13 cellular contexts compared by ENCODE assay signal in the genomic region with DNA sequence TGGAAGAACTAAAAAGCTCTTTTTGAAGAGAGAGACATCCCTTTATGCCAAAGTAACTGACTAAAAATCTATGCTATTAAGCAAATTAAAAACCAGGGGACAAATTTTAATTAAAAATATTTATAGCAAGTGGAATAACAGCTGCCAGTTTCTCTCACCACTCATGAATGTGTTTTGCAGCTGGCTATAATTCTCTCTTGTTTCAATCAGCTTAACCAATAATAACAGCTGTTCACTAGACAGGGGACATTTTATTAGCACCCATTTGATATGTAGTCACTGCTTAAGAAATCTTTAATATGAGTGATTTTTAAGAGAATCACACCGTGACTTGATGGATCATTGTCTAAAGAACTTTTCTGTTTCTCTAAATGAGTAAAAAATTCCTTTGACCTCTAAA.
A peak's percentile ranks its signal among the peaks of the same experiment; 100 is the strongest.
DNase-seq lines count a peak whose midpoint lies in the region; ATAC-seq and TF ChIP-seq lines count a peak whose summit lies in the region.
"Had no signal": no experiment of that assay in that cellular context is flagged by ENCODE, and none has a peak within 500 bp of the region (broad histone marks: within the 10 kb centered on the region; RNA-seq: fewer than 3 reads in every experiment).

No MANE protein-coding gene starts in this region.

- H3K4me3 Mint-ChIP-seq in nephron = no peak overlapping the region
- H3K4me3 Mint-ChIP-seq: CD14-positive monocyte; CD8-positive, alpha-beta T cell had no signal

- DNase-seq in NCI-H82 (lab: John Stamatoyannopoulos, UW) (peak; percentile 51), NCI-H82 treated with DMSO at 0.1 percent for 48 hours (lab: John Stamatoyannopoulos, UW; ENCODE audit: unreplicated experiment) (no peak), NCI-H524 treated with DMSO at 0.1 percent for 48 hours (lab: John Stamatoyannopoulos, UW) (peak; percentile 45), SW480 (ENCODE audit: low spot score) (no peak), amygdala (lab: John Stamatoyannopoulos, UW) (no peak)
- DNase-seq: Caco-2; CD8-positive, alpha-beta T cell; DMS79 had no signal

- TF ChIP-seq CTCF in nephron (IDR thresholded peaks at IDR 0.05; ENCODE audit: unreplicated experiment in 3 of 3) = no peak

- ATAC-seq in HG03039 (IDR thresholded peaks at IDR 0.05; ENCODE audit: unreplicated experiment) = no peak
- ATAC-seq: A549; CD8-positive, alpha-beta T cell; HepG2 had no signal

- H3K27me3 Mint-ChIP-seq in nephron (ENCODE audit: low read depth) = no peaks in the 10 kb centered on the region

- H3K9me3 Mint-ChIP-seq in nephron = no peaks in the 10 kb centered on the region
- H3K9me3 Mint-ChIP-seq: CD14-positive monocyte; CD8-positive, alpha-beta T cell had no signal

- peaks cover 52% of the 10 kb centered on the region for H3K4me1 Mint-ChIP-seq in nephron
- H3K4me1 Mint-ChIP-seq: CD14-positive monocyte had no signal

- H3K27ac Mint-ChIP-seq in nephron = peak overlapping the region; percentile 39 to 62 (median 56)
- H3K27ac Mint-ChIP-seq: CD14-positive monocyte; CD8-positive, alpha-beta T cell had no signal

- H3K36me3 Mint-ChIP-seq in nephron (ENCODE audit: low read depth) = no peaks in the 10 kb centered on the region
- H3K36me3 Mint-ChIP-seq: CD14-positive monocyte; CD8-positive, alpha-beta T cell had no signal

Comparison
In these comparisons a context has a peak if more than half of its experiments do, and no peak if none do; other contexts are left out.
1. DNase-seq: peak in NCI-H82 (single experiment) and NCI-H524 treated with DMSO at 0.1 percent for 48 hours (single experiment); none in NCI-H82 treated with DMSO at 0.1 percent for 48 hours (single experiment), SW480 (single experiment) and amygdala (0 of 56).